10 cellular contexts compared by ENCODE assay signal in genomic region chr4:140099993-140100392, GRCh38. TPM values are rescaled to one million over a fixed set of nuclear protein-coding genes. Genes with fewer than 3 reads are reported as not detected.
DNase-seq lines count a peak whose midpoint lies in the region; FAIRE-seq and TF ChIP-seq lines count a peak whose summit lies in the region.
"Had no signal": no experiment of that assay in that cellular context is flagged by ENCODE, and none has a peak within 500 bp of the region (broad histone marks: within the 10 kb centered on the region; RNA-seq: fewer than 3 reads in every experiment).

No MANE protein-coding gene starts in this region.

- H3K36me3 ChIP-seq in SK-N-MC (ENCODE audit: insufficient read depth, low read length) (no peaks in the 10 kb centered on the region), small intestine (ENCODE audit: control insufficient read depth in 2 of 2, insufficient read depth in 2 of 2, low read length in 2 of 2) (no peaks in the 10 kb centered on the region), neuronal stem cell (replicated peaks in 1 of 2; ENCODE audit: control insufficient read depth in 2 of 2, insufficient read depth in 2 of 2, low read length in 2 of 2) (no peaks in the 10 kb centered on the region)

- no peak for FAIRE-seq in small intestine (lab: Jason Lieb, UNC)
- FAIRE-seq: A204.1, colon had no signal

- H3K4me1 ChIP-seq in small intestine (ENCODE audit: control insufficient read depth in 2 of 2, insufficient read depth in 1 of 2, low read depth in 1 of 2, low read length in 1 of 2) (peaks cover 0 to 26% of the 10 kb centered on the region in 2 donors), neuronal stem cell (ENCODE audit: control insufficient read depth in 2 of 2, insufficient read depth in 1 of 2, low read depth in 1 of 2, low read length in 2 of 2) (peaks cover 7 to 8% of the 10 kb centered on the region in 2 donors)

- H2BK5ac ChIP-seq in neuronal stem cell (ENCODE audit: low read length), result no peak overlapping the region

- H2AK5ac ChIP-seq in neuronal stem cell (ENCODE audit: low read depth, low read length), result no peak overlapping the region

- no peaks in the 10 kb centered on the region for H3K9me3 ChIP-seq in SK-N-MC (ENCODE audit: low read depth, low read length)
- no peaks in the 10 kb centered on the region for H3K9me3 ChIP-seq in small intestine (ENCODE audit: control insufficient read depth, low read depth)
- H3K9me3 ChIP-seq in neuronal stem cell (replicated peaks in 1 of 2; ENCODE audit: control insufficient read depth in 2 of 2, insufficient read depth in 1 of 2, low read depth in 1 of 2, low read length in 2 of 2), result no peaks in the 10 kb centered on the region

- no peak overlapping the region for H2BK12ac ChIP-seq in neuronal stem cell (ENCODE audit: low read length)

- no peak overlapping the region for H2BK120ac ChIP-seq in neuronal stem cell (ENCODE audit: low read depth, low read length)

- H4K91ac ChIP-seq in neuronal stem cell (ENCODE audit: low read depth, low read length, poor library complexity), result no peak overlapping the region

- no peak overlapping the region for H3K4me2 ChIP-seq in neuronal stem cell (ENCODE audit: insufficient read depth, low read length, poor library complexity, severe bottlenecking)

- no peak overlapping the region for H2AFZ ChIP-seq in neuronal stem cell (ENCODE audit: low read length)

- 16 to 28% (median 24%) methylated on average over 6 of the region's 6 CpGs for WGBS in small intestine, 3 donors
- no CpG with 5 or more reads among the region's 6 CpGs for WGBS in neuronal stem cell (ENCODE audit: extremely low coverage in 2 of 2, insufficient read length in 2 of 2, insufficient replicate concordance in 1 of 2), 2 donors

- CTCF ChIA-PET in HEK293T (lab: Yijun Ruan, JAX), result no interaction called here

- H3K27ac ChIP-seq in SK-N-MC (peak overlapping the region; percentile 22; the same call in 1 of the 2 replicates), small intestine (ENCODE audit: low read depth in 1 of 2, low read length in 1 of 2) (peak overlapping the region in 1 of 2 donors; percentile 45), neuronal stem cell (replicated peaks; ENCODE audit: low read length) (no peak overlapping the region)

- 0 out of 2 replicates have a peak overlapping the region, but pooled peaks have one; percentile 9 for H3K4me3 ChIP-seq in SK-N-MC
- H3K4me3 ChIP-seq in small intestine (ENCODE audit: low read depth in 1 of 2, low read length in 2 of 2), result no peak overlapping the region
- H3K4me3 ChIP-seq in neuronal stem cell (ENCODE audit: low read length in 2 of 2), result no peak overlapping the region

- POLR2A ChIA-PET in HEK293T (lab: Yijun Ruan, JAX), result no interaction called here

- no peak overlapping the region for H3K14ac ChIP-seq in neuronal stem cell (ENCODE audit: low read length)

- no peak overlapping the region for H2BK15ac ChIP-seq in neuronal stem cell (ENCODE audit: low read length)

- H3K27me3 ChIP-seq in small intestine (ENCODE audit: control insufficient read depth in 2 of 2, insufficient read depth in 2 of 2, low read length in 2 of 2) (no peaks in the 10 kb centered on the region), neuronal stem cell (ENCODE audit: control insufficient read depth in 3 of 3, insufficient read depth in 3 of 3, low read depth in 1 of 3, low read length in 3 of 3) (no peaks in the 10 kb centered on the region)

- DNase-seq in NOMO-1 (lab: John Stamatoyannopoulos, UW; ENCODE audit: unreplicated experiment in 2 of 2) (peak; percentile 12 to 46), NOMO-1 treated with dmso at 0.1 percent for 144 hours (lab: John Stamatoyannopoulos, UW; ENCODE audit: unreplicated experiment) (no peak), SK-N-MC (ENCODE audit: low read depth, low spot score) (peak; percentile 26), globus pallidus (ENCODE audit: low spot score) (peak; percentile 56), small intestine (peak; percentile 28), HEK293T (ENCODE audit: extremely low spot score) (no peak), DMS53 (lab: John Stamatoyannopoulos, UW) (no peak), neuronal stem cell (ENCODE audit: low spot score) (no peak)

- H3K18ac ChIP-seq in neuronal stem cell (ENCODE audit: low read length), result no peak overlapping the region

- H3K4ac ChIP-seq in neuronal stem cell (ENCODE audit: low read length), result no peak overlapping the region

- H3K9ac ChIP-seq in SK-N-MC (ENCODE audit: insufficient read length) (no peak overlapping the region), neuronal stem cell (ENCODE audit: low read depth, low read length, poor library complexity) (no peak overlapping the region)

- H4K8ac ChIP-seq in neuronal stem cell (ENCODE audit: low read depth, low read length), result no peak overlapping the region

- H3K79me1 ChIP-seq in neuronal stem cell (ENCODE audit: low read depth, low read length), result peaks cover 2% of the 10 kb centered on the region

- H3K23ac ChIP-seq in neuronal stem cell (ENCODE audit: low read depth, low read length, poor library complexity), result no peak overlapping the region

TF ChIP-seq in HEK293T, 16 proteins besides CTCF, POLR2A, EP300 and RAD21:
- TF ChIP-seq ARNT (IDR thresholded peaks at IDR 0.05), result no peak
- no peak for TF ChIP-seq HDGF (IDR thresholded peaks at IDR 0.05; ENCODE audit: borderline replicate concordance)
- no peak for TF ChIP-seq SP1 (IDR thresholded peaks at IDR 0.05)
- no peak for TF ChIP-seq L3MBTL2 (conservative IDR thresholded peaks at IDR 0.05)
TF ChIP-seq in HEK293T: peak in this region for 0.

RNA-seq across cellular contexts. Expression of gene MAML3, which starts 54.0 kb away (rescaled TPM):
- polyA plus RNA-seq in small intestine, result 1 to 10 TPM; 1.4 to 5.3 (median 1.6) TPM
- polyA plus RNA-seq in neuronal stem cell (2013, experiment 1 of 2), result 12.3 TPM
- polyA plus RNA-seq in neuronal stem cell (2013, experiment 2 of 2), result 12.9 TPM

Comparison
In these comparisons a context has a peak if more than half of its experiments do, and no peak if none do; other contexts are left out.
1. DNase-seq: peak in NOMO-1 (2 of 2), SK-N-MC (single experiment), globus pallidus (single experiment) and small intestine (single experiment); none in NOMO-1 treated with dmso at 0.1 percent for 144 hours (single experiment), HEK293T (single experiment), DMS53 (single experiment) and neuronal stem cell (single experiment).